Comparison of ENCODE assay signal across 8 cellular contexts in genomic region chr5:179820483-179821297, GRCh38. TPM values are rescaled to one million over a fixed set of nuclear protein-coding genes. Genes with fewer than 3 reads are reported as not detected.
DNase-seq lines count a peak whose midpoint lies in the region; ATAC-seq and TF ChIP-seq lines count a peak whose summit lies in the region.

Gene SQSTM1 (plus strand): TSS chr5:179820905. CDS start chr5:179820937, 32 bp downstream.

- H3K4me1 ChIP-seq in HUES48 (ENCODE audit: control insufficient read depth, insufficient read depth, low read length) = peaks cover 35% of the 10 kb centered on the region
- peaks cover 83% of the 10 kb centered on the region for H3K4me1 ChIP-seq in stomach smooth muscle (ENCODE audit: control insufficient read depth, insufficient read depth, low read length)

- H2AFZ ChIP-seq in neural cell (ENCODE audit: low read depth, low read length) = no peak within 1 kb of the TSS

- peaks cover 2% of the 10 kb centered on the region; the same call in 1 of the 2 replicates for H3K27me3 ChIP-seq in HUES48 (ENCODE audit: control insufficient read depth, insufficient read depth, low read length)
- peaks cover 4% of the 10 kb centered on the region for H3K27me3 ChIP-seq in neural cell (ENCODE audit: insufficient read depth, low read depth, low read length)
- H3K27me3 ChIP-seq in stomach smooth muscle (ENCODE audit: control insufficient read depth in 1 of 2, insufficient read depth in 2 of 2, low read length in 2 of 2) = no peaks in the 10 kb centered on the region

- H3K79me2 ChIP-seq in neural cell (replicated peaks; ENCODE audit: insufficient read depth, low read length) = peaks cover 12% of the 10 kb centered on the region

- H4K20me1 ChIP-seq in neural cell (ENCODE audit: insufficient read depth) = no peaks in the 10 kb centered on the region

- H3K4me2 ChIP-seq in neural cell (ENCODE audit: low read length) = peak within 1 kb of the TSS; percentile 75

- H3K9me3 ChIP-seq in HUES48 (ENCODE audit: control insufficient read depth, insufficient read depth, low read length) (no peaks in the 10 kb centered on the region), neural cell (ENCODE audit: low read length) (no peaks in the 10 kb centered on the region), stomach smooth muscle (ENCODE audit: control insufficient read depth in 2 of 2, low read length in 2 of 2) (no peaks in the 10 kb centered on the region)

- H3K9ac ChIP-seq in HUES48 (ENCODE audit: low read depth, low read length) = peak within 1 kb of the TSS; percentile 79
- peak within 1 kb of the TSS; percentile 92 for H3K9ac ChIP-seq in neural cell (ENCODE audit: low read length)
- H3K9ac ChIP-seq in stomach smooth muscle (ENCODE audit: low read length in 2 of 2) = peak within 1 kb of the TSS; percentile 95 to 96

- DNase-seq in DMS53 (lab: John Stamatoyannopoulos, UW) (peak; percentile 92), foreskin fibroblast (peak; percentile 76 to 94)
- peak; percentile 66 for DNase-seq in activated gamma-delta T cell treated with anti-CD3 and anti-CD28 coated beads, Interleukin-2, amount 50 U/mL, for 16 hours (ENCODE audit: low read depth)

- H3F3A ChIP-seq in neural cell (ENCODE audit: insufficient read depth, low read length, poor library complexity, severe bottlenecking) = no peaks in the 10 kb centered on the region

- peak; percentile 99 for TF ChIP-seq POLR2A in Raji (IDR thresholded peaks at IDR 0.05; ENCODE audit: insufficient read depth, low read depth, low read length)

- H3K4me3 ChIP-seq in HUES48 (ENCODE audit: low read depth, low read length) = peak within 1 kb of the TSS; percentile 91
- H3K4me3 ChIP-seq in foreskin fibroblast (ENCODE audit: low read depth in 1 of 2, low read length in 2 of 2) = peak within 1 kb of the TSS; percentile 79 to 98
- H3K4me3 ChIP-seq in neural cell (ENCODE audit: low read length) = peak within 1 kb of the TSS; percentile 99
- H3K4me3 ChIP-seq in stomach smooth muscle (ENCODE audit: low read length in 2 of 2) = peak within 1 kb of the TSS; percentile 89 to 93

- no peak for TF ChIP-seq CTCF in foreskin fibroblast (IDR thresholded peaks at IDR 0.05; ENCODE audit: low read depth, low read length)
- peak; percentile 41 for TF ChIP-seq CTCF in neural cell (IDR thresholded peaks at IDR 0.05; ENCODE audit: poor library complexity, severe bottlenecking)

- peak; percentile 36 for TF ChIP-seq EP300 in neural cell (conservative IDR thresholded peaks at IDR 0.05; ENCODE audit: poor library complexity, severe bottlenecking)

- H3K9me2 ChIP-seq in neural cell (ENCODE audit: insufficient read depth, low read length) = no peaks in the 10 kb centered on the region

- TF ChIP-seq RAD21 in neural cell (conservative IDR thresholded peaks at IDR 0.05) = peak; percentile 37

- ATAC-seq in GM21367 (IDR thresholded peaks at IDR 0.05; ENCODE audit: unreplicated experiment) = peak; percentile 25

- H3K27ac ChIP-seq in HUES48 (ENCODE audit: low read depth, low read length) = peak within 1 kb of the TSS; percentile 94
- peak within 1 kb of the TSS; percentile 80 for H3K27ac ChIP-seq in neural cell (ENCODE audit: low read length)
- H3K27ac ChIP-seq in stomach smooth muscle (ENCODE audit: low read length) = peak within 1 kb of the TSS; percentile 99

- H3K36me3 ChIP-seq in HUES48 (ENCODE audit: control insufficient read depth, insufficient read depth, low read length) (peaks cover 32% of the 10 kb centered on the region), neural cell (ENCODE audit: insufficient read depth, low read length) (no peaks in the 10 kb centered on the region), stomach smooth muscle (ENCODE audit: control insufficient read depth in 2 of 2, insufficient read depth in 2 of 2, low read length in 2 of 2) (peaks cover 25 to 29% of the 10 kb centered on the region in 2 donors)

TF ChIP-seq in neural cell, 6 proteins besides CTCF, POLR2A, EP300 and RAD21:
- TF ChIP-seq EZH2 (IDR thresholded peaks at IDR 0.05; ENCODE audit: borderline replicate concordance, insufficient read depth, low read length, poor library complexity, severe bottlenecking) = no peak
- peak; percentile 80 for TF ChIP-seq MXI1 (conservative IDR thresholded peaks at IDR 0.05; ENCODE audit: poor library complexity, severe bottlenecking)
- peak; percentile 87 for TF ChIP-seq REST (IDR thresholded peaks at IDR 0.05; ENCODE audit: borderline replicate concordance)
- no peak for TF ChIP-seq SMC3 (conservative IDR thresholded peaks at IDR 0.05; ENCODE audit: poor library complexity)
- TF ChIP-seq TAF1 (IDR thresholded peaks at IDR 0.05; ENCODE audit: low read depth) = peak; percentile 79
- peak; percentile 97 for TF ChIP-seq POLR2AphosphoS5 (IDR thresholded peaks at IDR 0.05)

RNA-seq across cellular contexts. Expression of gene SQSTM1, which starts in this region (rescaled TPM):
- 64.5 and 77.6 TPM in 2 replicates for polyA plus RNA-seq in neural cell
- polyA minus RNA-seq in neural cell = 66.7 and 79.6 TPM in 2 replicates

Comparison
In these comparisons a context has a peak if more than half of its experiments do, and no peak if none do; other contexts are left out.
1. Peak in every context shown above with its lines: DNase-seq, ATAC-seq, H3K4me3 ChIP-seq and H3K27ac ChIP-seq.